ENCODE assay signal across 20 cellular contexts in genomic region chr9:126454250-126454649, GRCh38.
"Had no signal": no experiment of that assay in that cellular context is flagged by ENCODE, and none has a peak within 500 bp of the region (broad histone marks: within the 10 kb centered on the region; RNA-seq: fewer than 3 reads in every experiment).

No MANE protein-coding gene starts in this region.

- H3K27ac ChIP-seq: cardiac muscle cell, psoas muscle, skin epidermis, thoracic aorta, upper lobe of left lung had no signal

- H3K27ac Mint-ChIP-seq: activated CD4-positive, alpha-beta T cell treated with anti-CD3 and anti-CD28 coated beads, Interleukin-2, amount 10 ng/mL, durations not matched to agents 24 days and 14 days; activated naive CD4-positive, alpha-beta T cell treated with anti-CD3 and anti-CD28 coated beads, Interleukin-2, amount 50 U/mL, for 72 hours; activated T-helper 1 cell treated with anti-CD3 and anti-CD28 coated beads, Interleukin-12 subunit alpha, Interleukin-12 subunit beta, Interleukin-2, Interleukin-4 antibody, amounts not matched to agents 30 ng/mL and 10 ng/mL and 1 ng/mL, durations not matched to agents 14 hours and 24 hours and 36 hours; nephron; stimulated activated memory B cell treated with anti-CD40 and anti-IgM and Interleukin-4, amounts not matched to agents 10 μg/mL and 1 μg/mL and 100 μg/mL, for 72 hours had no signal

- H3K9me3 Mint-ChIP-seq: activated CD4-positive, alpha-beta T cell treated with anti-CD3 and anti-CD28 coated beads, Interleukin-2, amount 10 ng/mL, durations not matched to agents 24 days and 14 days; activated naive CD4-positive, alpha-beta T cell treated with anti-CD3 and anti-CD28 coated beads, Interleukin-2, amount 50 U/mL, for 72 hours; activated T-helper 1 cell treated with anti-CD3 and anti-CD28 coated beads, Interleukin-12 subunit alpha, Interleukin-12 subunit beta, Interleukin-2, Interleukin-4 antibody, amounts not matched to agents 30 ng/mL and 10 ng/mL and 1 ng/mL, durations not matched to agents 14 hours and 24 hours and 36 hours; nephron; stimulated activated memory B cell treated with anti-CD40 and anti-IgM and Interleukin-4, amounts not matched to agents 10 μg/mL and 1 μg/mL and 100 μg/mL, for 72 hours had no signal

- H3K27me3 ChIP-seq: cardiac muscle cell, upper lobe of left lung had no signal

- H3K4me3 Mint-ChIP-seq: activated CD4-positive, alpha-beta T cell treated with anti-CD3 and anti-CD28 coated beads, Interleukin-2, amount 10 ng/mL, durations not matched to agents 24 days and 14 days; activated T-helper 1 cell treated with anti-CD3 and anti-CD28 coated beads, Interleukin-12 subunit alpha, Interleukin-12 subunit beta, Interleukin-2, Interleukin-4 antibody, amounts not matched to agents 30 ng/mL and 10 ng/mL and 1 ng/mL, durations not matched to agents 14 hours and 24 hours and 36 hours; nephron; stimulated activated memory B cell treated with anti-CD40 and anti-IgM and Interleukin-4, amounts not matched to agents 10 μg/mL and 1 μg/mL and 100 μg/mL, for 72 hours had no signal

- H3K36me3 ChIP-seq: cardiac muscle cell, thoracic aorta had no signal

- H3K4me1 Mint-ChIP-seq: stimulated activated memory B cell treated with anti-CD40 and anti-IgM and Interleukin-4, amounts not matched to agents 10 μg/mL and 1 μg/mL and 100 μg/mL, for 72 hours had no signal

- H3K36me3 Mint-ChIP-seq: activated naive CD4-positive, alpha-beta T cell treated with anti-CD3 and anti-CD28 coated beads, Interleukin-2, amount 50 U/mL, for 72 hours; stimulated activated memory B cell treated with anti-CD40 and anti-IgM and Interleukin-4, amounts not matched to agents 10 μg/mL and 1 μg/mL and 100 μg/mL, for 72 hours had no signal

- DNase-seq: activated CD4-positive, alpha-beta T cell treated with anti-CD3 and anti-CD28 coated beads, Interleukin-2, amount 10 ng/mL, durations not matched to agents 24 days and 14 days; activated gamma-delta T cell treated with Interleukin-2 at 50 U/mL for 16 hours; amniotic stem cell; foreskin melanocyte; hypothalamus; kidney; psoas muscle; right cardiac atrium; stimulated activated CD4-positive, alpha-beta T cell treated with anti-CD3 and anti-CD28 coated beads, Interleukin-15, amount 100 ng/mL, for 24 hours; stimulated activated CD4-positive, alpha-beta T cell treated with anti-CD3 and anti-CD28 coated beads, Interleukin-2, amount 100 ng/mL, for 48 hours; upper lobe of left lung had no signal

- ATAC-seq: activated naive CD4-positive, alpha-beta T cell treated with anti-CD3 and anti-CD28 coated beads, Interleukin-2, amount 50 U/mL, for 72 hours; left lobe of liver; psoas muscle; right cardiac atrium; stimulated activated memory B cell treated with anti-CD40 and anti-IgM and Interleukin-4, amounts not matched to agents 10 μg/mL and 1 μg/mL and 100 μg/mL, for 72 hours had no signal

- H3K4me3 ChIP-seq: cardiac muscle cell, lung, psoas muscle, skin epidermis, thoracic aorta, upper lobe of left lung had no signal

- H3K4me1 ChIP-seq: psoas muscle, upper lobe of left lung had no signal
